In genomic region chr1:214459895-214460294, GRCh38 we compare ENCODE assay signal across 26 cellular contexts.
A peak's percentile ranks its signal among the peaks of the same experiment; 100 is the strongest.
DNase-seq lines count a peak whose midpoint lies in the region; ATAC-seq, FAIRE-seq and TF ChIP-seq lines count a peak whose summit lies in the region.
"Had no signal": no experiment of that assay in that cellular context is flagged by ENCODE, and none has a peak within 500 bp of the region (broad histone marks: within the 10 kb centered on the region; RNA-seq: fewer than 3 reads in every experiment).

No MANE protein-coding gene starts in this region.

- ATAC-seq in HepG2 (peak; percentile 67), right lobe of liver (no peak), WTC11 (no peak), HG03025 (IDR thresholded peaks at IDR 0.05; ENCODE audit: low FRiP score, unreplicated experiment) (no peak)
- ATAC-seq: SK-N-SH treated with all-trans-retinoic acid at 6 μM for 48 hours had no signal

- H3K4me3 ChIP-seq in HepG2 (replicated peaks in 1 of 3; ENCODE audit: insufficient read depth in 1 of 3, low read depth in 2 of 3, low read length in 3 of 3): no peak overlapping the region
- H3K4me3 ChIP-seq in right lobe of liver: no peak overlapping the region
- H3K4me3 ChIP-seq in hepatocyte: no peak overlapping the region
- no peak overlapping the region for H3K4me3 ChIP-seq in foreskin fibroblast (ENCODE audit: low read depth in 1 of 2, low read length in 2 of 2)
- H3K4me3 ChIP-seq: BLaER1 had no signal

- no peak for TF ChIP-seq CTCF in HepG2 (CRISPR knock-in tag; IDR thresholded peaks at IDR 0.05)
- no peak for TF ChIP-seq CTCF in right lobe of liver (IDR thresholded peaks at IDR 0.05)
- TF ChIP-seq CTCF in WTC11 (IDR thresholded peaks at IDR 0.05): no peak
- TF ChIP-seq CTCF in hepatocyte (IDR thresholded peaks at IDR 0.05; ENCODE audit: poor library complexity): no peak
- no peak for TF ChIP-seq CTCF in type B pancreatic cell (conservative IDR thresholded peaks at IDR 0.05)
- no peak for TF ChIP-seq CTCF in foreskin fibroblast (IDR thresholded peaks at IDR 0.05; ENCODE audit: low read depth, low read length)

- no peak for TF ChIP-seq RAD21 in HepG2 (CRISPR knock-in tag; IDR thresholded peaks at IDR 0.05)

- WGBS in HepG2 (ENCODE audit: low lambda C conversion rate): 92% methylated on average over 3 of the region's 3 CpGs
- WGBS in right lobe of liver (ENCODE audit: insufficient coverage, low coverage, low lambda C conversion rate, missing lambda C conversion rate): 54% methylated on average over 1 of the region's 3 CpGs
- WGBS in hepatocyte (ENCODE audit: low lambda C conversion rate, missing lambda C conversion rate): 68% methylated on average over 3 of the region's 3 CpGs

- H3K4me1 ChIP-seq in HepG2 (ENCODE audit: insufficient read depth, low read length): peaks cover 32% of the 10 kb centered on the region
- no peaks in the 10 kb centered on the region for H3K4me1 ChIP-seq in right lobe of liver
- peaks cover 16% of the 10 kb centered on the region for H3K4me1 ChIP-seq in hepatocyte (ENCODE audit: insufficient read depth)

- H3K9me3 ChIP-seq in HepG2 (ENCODE audit: low read length) (no peaks in the 10 kb centered on the region), right lobe of liver (no peaks in the 10 kb centered on the region), hepatocyte (ENCODE audit: low read depth) (no peaks in the 10 kb centered on the region)
- H3K9me3 ChIP-seq: BLaER1 had no signal

- intact Hi-C loops in HepG2 (cut with micrococcal nuclease; ENCODE audit: unreplicated experiment) (loop anchor here (5.0 kb wide), 2 partner anchors 47 to 92 kb away; partner anchors contain the start of gene PTPN14), right lobe of liver (cut with DNase I) (no loop called here)

- TF ChIP-seq POLR2A in HepG2 (IDR thresholded peaks at IDR 0.05; ENCODE audit: insufficient read depth in 1 of 2, low read depth in 2 of 2, low read length in 2 of 2) (no peak), right lobe of liver (IDR thresholded peaks at IDR 0.05) (no peak)

- H3K79me2 ChIP-seq in HepG2 (ENCODE audit: insufficient read depth, low read length): no peaks in the 10 kb centered on the region
- peaks cover 48% of the 10 kb centered on the region for H3K79me2 ChIP-seq in hepatocyte

- H3K27ac Mint-ChIP-seq in WTC11 (0 out of 2 replicates have a peak overlapping the region, but pooled peaks have one; percentile 45), type B pancreatic cell (peak overlapping the region; percentile 42)
- H3K27ac Mint-ChIP-seq: CD4-positive, alpha-beta memory T cell; IgD-negative memory B cell had no signal

- no peak overlapping the region for H3K4me2 ChIP-seq in HepG2 (ENCODE audit: low read depth, low read length)
- H3K4me2 ChIP-seq in hepatocyte: no peak overlapping the region
- H3K4me2 ChIP-seq: BLaER1 had no signal

- H2AFZ ChIP-seq in HepG2 (ENCODE audit: low read length): no peak overlapping the region
- H2AFZ ChIP-seq in hepatocyte: no peak overlapping the region

- no peak overlapping the region for H3K9ac ChIP-seq in HepG2 (ENCODE audit: insufficient read depth, low read depth, low read length)
- H3K9ac ChIP-seq: BLaER1 had no signal

- POLR2A ChIA-PET in HepG2 (lab: Yijun Ruan, JAX) (interaction anchor here (1.6 kb wide), 1 partner anchor 14 kb away, joined by 3 read pairs; no protein-coding TSS in a partner anchor), WTC11 (lab: Charles Lee) (no interaction called here)

- TF ChIP-seq EP300 in HepG2 (IDR thresholded peaks at IDR 0.05; ENCODE audit: low read depth in 2 of 2, low read length in 2 of 2) (no peak), HepG2 (CRISPR knock-in tag; IDR thresholded peaks at IDR 0.05; ENCODE audit: borderline replicate concordance) (no peak)

- H3K27me3 Mint-ChIP-seq in WTC11 (ENCODE audit: low read depth): no peaks in the 10 kb centered on the region
- no peaks in the 10 kb centered on the region for H3K27me3 Mint-ChIP-seq in type B pancreatic cell

- CTCF ChIA-PET in HepG2 (lab: Yijun Ruan, JAX; ENCODE audit: low intra/inter-chr PET ratio, low total read pairs): no interaction called here
- CTCF ChIA-PET in WTC11 (lab: Charles Lee): no interaction called here

- H3K4me3 Mint-ChIP-seq in WTC11: no peak overlapping the region
- no peak overlapping the region for H3K4me3 Mint-ChIP-seq in type B pancreatic cell
- H3K4me3 Mint-ChIP-seq: CD4-positive, alpha-beta memory T cell had no signal

- no peak for FAIRE-seq in HepG2 (lab: Jason Lieb, UNC)
- FAIRE-seq: A204.1, GM12892, GM18507 had no signal

- H3K36me3 Mint-ChIP-seq in WTC11: no peaks in the 10 kb centered on the region
- peaks cover 10% of the 10 kb centered on the region for H3K36me3 Mint-ChIP-seq in type B pancreatic cell
- H3K36me3 Mint-ChIP-seq: CD4-positive, alpha-beta memory T cell; IgD-negative memory B cell had no signal

- peaks cover 44% of the 10 kb centered on the region for H3K4me1 Mint-ChIP-seq in WTC11
- H3K4me1 Mint-ChIP-seq in type B pancreatic cell (ENCODE audit: unreplicated experiment): peaks cover 23% of the 10 kb centered on the region
- H3K4me1 Mint-ChIP-seq: CD4-positive, alpha-beta memory T cell; IgD-negative memory B cell had no signal

- no peaks in the 10 kb centered on the region for H4K20me1 ChIP-seq in HepG2 (ENCODE audit: insufficient read depth, low read length)
- H4K20me1 ChIP-seq in hepatocyte (ENCODE audit: insufficient read depth, poor library complexity, severe bottlenecking): no peaks in the 10 kb centered on the region
- H4K20me1 ChIP-seq: BLaER1 had no signal

- peak overlapping the region; percentile 67 for H3K27ac ChIP-seq in HepG2 (ENCODE audit: extremely low read length, insufficient read depth, low read length)
- H3K27ac ChIP-seq in right lobe of liver: no peak overlapping the region
- peak overlapping the region; percentile 68 for H3K27ac ChIP-seq in hepatocyte
- H3K27ac ChIP-seq: BLaER1 had no signal

- H3K9me2 ChIP-seq in hepatocyte (replicated peaks; ENCODE audit: insufficient read depth): no peaks in the 10 kb centered on the region

- no peaks in the 10 kb centered on the region for H3K9me3 Mint-ChIP-seq in WTC11
- H3K9me3 Mint-ChIP-seq in type B pancreatic cell: no peaks in the 10 kb centered on the region
- H3K9me3 Mint-ChIP-seq: CD4-positive, alpha-beta memory T cell had no signal

- in situ Hi-C loops in HepG2 (cut with HindIII; ENCODE audit: extremely low pct_ligation_motif_present, low pct_unique_long_range_greater_than_20kb): no loop called here

- H3K36me3 ChIP-seq in HepG2 (replicated peaks in 1 of 2; ENCODE audit: control insufficient read depth in 1 of 2, insufficient read depth in 2 of 2, low read length in 2 of 2) (no peaks in the 10 kb centered on the region), right lobe of liver (no peaks in the 10 kb centered on the region), hepatocyte (replicated peaks; ENCODE audit: insufficient read depth, low read depth) (no peaks in the 10 kb centered on the region)
- H3K36me3 ChIP-seq: BLaER1 had no signal

- no TSS peak for BruUV-seq in HepG2 (replicated peaks; lab: Mats Ljungman, UMichigan)

- no peak for DNase-seq in HepG2 (ENCODE audit: low spot score)
- no peak for DNase-seq in right lobe of liver
- DNase-seq in WTC11 (ENCODE audit: low spot score): no peak
- no peak for DNase-seq in hepatocyte (ENCODE audit: low spot score)
- DNase-seq in type B pancreatic cell (ENCODE audit: extremely low spot score, unreplicated experiment): no peak
- DNase-seq in foreskin fibroblast: no peak
- no peak for DNase-seq in SKM-1 (lab: John Stamatoyannopoulos, UW; ENCODE audit: unreplicated experiment)
- DNase-seq: CD4-positive, alpha-beta memory T cell; H7; Kasumi-1; MM.1S; NCI-H1092; NCI-H1436 treated with DMSO at 0.1 percent for 48 hours; NCI-H2029; NCI-H2171 treated with DMSO at 0.1 percent for 48 hours; NCI-H446; NCI-H69; NK-92 treated with Interleukin-12 subunit alpha and Interleukin-12 subunit beta, amount 100 ng/mL, for 24 hours; SIG-M5 had no signal

- H3K27me3 ChIP-seq in HepG2 (ENCODE audit: control insufficient read depth in 1 of 2, insufficient read depth in 2 of 2, low read length in 2 of 2) (no peaks in the 10 kb centered on the region), right lobe of liver (no peaks in the 10 kb centered on the region), hepatocyte (no peaks in the 10 kb centered on the region)
- H3K27me3 ChIP-seq: BLaER1 had no signal

TF ChIP-seq in HepG2, 621 proteins besides CTCF, POLR2A, EP300 and RAD21:
- no peak for TF ChIP-seq BCL6 (CRISPR knock-in tag; IDR thresholded peaks at IDR 0.05)
- no peak for TF ChIP-seq HDAC2 (CRISPR knock-in tag; IDR thresholded peaks at IDR 0.05)
- no peak for TF ChIP-seq TOPORS (CRISPR knock-in tag; IDR thresholded peaks at IDR 0.05)
- no peak for TF ChIP-seq ZBTB2 (CRISPR knock-in tag; IDR thresholded peaks at IDR 0.05; ENCODE audit: low read depth)

TF ChIP-seq in WTC11, 78 proteins besides CTCF, POLR2A, EP300 and RAD21:
- TF ChIP-seq MYBL2 (CRISPR knock-in tag; IDR thresholded peaks at IDR 0.05) (no peak), RELA (CRISPR knock-in tag; IDR thresholded peaks at IDR 0.05; ENCODE audit: borderline replicate concordance) (no peak)

Comparison
In these comparisons a context has a peak if more than half of its experiments do, and no peak if none do; other contexts are left out.
1. H3K27ac ChIP-seq: peak in HepG2 (single experiment) and hepatocyte (single experiment); none in right lobe of liver (0 of 3).